ENCODE assay signal across 16 cellular contexts in the genomic region with DNA sequence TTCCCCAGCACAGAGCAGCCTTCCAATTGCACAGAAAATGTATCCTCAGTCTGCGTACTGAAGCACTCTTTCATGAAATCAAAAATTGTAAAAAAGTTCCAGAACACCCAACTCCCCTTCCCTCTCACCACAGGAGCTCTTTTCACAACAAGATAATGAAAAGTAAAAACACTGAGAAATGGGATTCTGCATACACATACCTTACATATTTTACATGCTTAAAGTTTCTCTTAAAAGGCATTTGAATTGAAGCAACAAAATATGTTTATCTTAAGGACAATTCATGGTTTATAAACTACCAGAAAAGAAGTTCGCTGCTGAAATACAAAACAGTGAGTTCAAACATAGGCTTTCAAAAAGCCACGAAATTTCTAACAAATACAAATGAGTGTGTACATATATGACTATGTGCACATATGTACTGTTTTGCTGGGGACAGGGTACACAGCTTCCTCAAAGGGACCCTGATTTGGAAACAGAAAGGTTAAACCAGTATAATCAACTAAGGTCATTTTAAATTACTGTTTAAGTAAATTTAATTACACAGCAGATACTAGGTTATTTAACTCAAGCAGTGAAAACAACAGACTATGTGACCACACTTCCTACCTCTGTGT. TPM values are rescaled to one million over a fixed set of nuclear protein-coding genes. Genes with fewer than 3 reads are reported as not detected.
DNase-seq lines count a peak whose midpoint lies in the region; ATAC-seq, FAIRE-seq and TF ChIP-seq lines count a peak whose summit lies in the region.
"Had no signal": no experiment of that assay in that cellular context is flagged by ENCODE, and none has a peak within 500 bp of the region (broad histone marks: within the 10 kb centered on the region; RNA-seq: fewer than 3 reads in every experiment).

No MANE protein-coding gene starts in this region.

- peak overlapping the region in 7 of 8 donors; percentile 25 to 82 (median 47) for H3K27ac Mint-ChIP-seq in CD8-positive, alpha-beta memory T cell
- peak overlapping the region; percentile 26 for H3K27ac Mint-ChIP-seq in astrocyte (ENCODE audit: unreplicated experiment)
- H3K27ac Mint-ChIP-seq in natural killer cell treated with Interleukin-12 subunit alpha and Interleukin-12 subunit beta and Interleukin-15 and Interleukin-18, amount 100 ng/mL, for 72 hours: peak overlapping the region; percentile 80 to 95

- peaks cover 88% of the 10 kb centered on the region for H3K79me2 ChIP-seq in astrocyte (ENCODE audit: insufficient read depth, low read length)

- ATAC-seq in natural killer cell treated with Interleukin-12 subunit alpha and Interleukin-12 subunit beta and Interleukin-15 and Interleukin-18, amount 100 ng/mL, for 72 hours: peak in 1 of 2 donors; percentile 81
- ATAC-seq in HG03196 (IDR thresholded peaks at IDR 0.05; ENCODE audit: unreplicated experiment) (no peak), HG03175 (IDR thresholded peaks at IDR 0.05; ENCODE audit: unreplicated experiment) (no peak), GM21526 (IDR thresholded peaks at IDR 0.05; ENCODE audit: low FRiP score, unreplicated experiment) (no peak)

- FAIRE-seq in astrocyte (lab: Jason Lieb, UNC): no peak

- WGBS in HUES64: 71% methylated on average over 3 of the region's 3 CpGs

- H3K4me3 ChIP-seq in CD8-positive, alpha-beta memory T cell (ENCODE audit: low read length): no peak overlapping the region
- H3K4me3 ChIP-seq in HUES64 (ENCODE audit: low read length) (peak overlapping the region; percentile 17; the same call in 1 of the 2 replicates), astrocyte (ENCODE audit: insufficient read depth, low read depth, low read length) (no peak overlapping the region)
- H3K4me3 ChIP-seq: tibial artery had no signal

- CTCF ChIA-PET in CD8-positive, alpha-beta memory T cell (lab: Charles Lee): interaction anchor here (1.7 to 2.9 kb wide), 2 partner anchors 9 to 34 kb away, joined by 4 to 9 read pairs; no protein-coding TSS in a partner anchor

- no peaks in the 10 kb centered on the region for H3K9me3 ChIP-seq in CD8-positive, alpha-beta memory T cell (ENCODE audit: low read length)
- no peaks in the 10 kb centered on the region for H3K9me3 ChIP-seq in HUES64 (ENCODE audit: insufficient read depth, low read depth, low read length)
- H3K9me3 ChIP-seq in astrocyte (ENCODE audit: insufficient read depth, low read depth, low read length): no peaks in the 10 kb centered on the region
- H3K9me3 ChIP-seq: neutrophil, tibial artery had no signal

- no peak overlapping the region for H3K27ac ChIP-seq in CD8-positive, alpha-beta memory T cell (ENCODE audit: low read depth, low read length)
- H3K27ac ChIP-seq in HUES64 (ENCODE audit: low read depth, low read length): peak overlapping the region; percentile 78
- H3K27ac ChIP-seq in astrocyte (ENCODE audit: low read depth, low read length): no peak overlapping the region
- H3K27ac ChIP-seq: neutrophil, tibial artery had no signal

- H3K4me2 ChIP-seq in astrocyte (ENCODE audit: low read length): peak overlapping the region; percentile 60

- H3K36me3 ChIP-seq in CD8-positive, alpha-beta memory T cell (ENCODE audit: insufficient read depth, low read length): no peaks in the 10 kb centered on the region
- peaks cover 11% of the 10 kb centered on the region; the same call in 1 of the 2 replicates for H3K36me3 ChIP-seq in HUES64 (ENCODE audit: insufficient read depth, low read length)
- H3K36me3 ChIP-seq in astrocyte (ENCODE audit: insufficient read depth, low read length): peaks cover 3% of the 10 kb centered on the region
- H3K36me3 ChIP-seq: tibial artery had no signal

- TF ChIP-seq CTCF in astrocyte (IDR thresholded peaks at IDR 0.05; ENCODE audit: insufficient read depth, low read depth, low read length): no peak

- peaks cover 62 to 72% (median 66%) of the 10 kb centered on the region in 3 donors for H3K4me1 Mint-ChIP-seq in CD8-positive, alpha-beta memory T cell
- peaks cover 37% of the 10 kb centered on the region for H3K4me1 Mint-ChIP-seq in astrocyte (ENCODE audit: low read depth, unreplicated experiment)
- peaks cover 41 to 64% of the 10 kb centered on the region in 2 donors for H3K4me1 Mint-ChIP-seq in natural killer cell treated with Interleukin-12 subunit alpha and Interleukin-12 subunit beta and Interleukin-15 and Interleukin-18, amount 100 ng/mL, for 72 hours (ENCODE audit: low read depth in 2 of 2)

- H4K20me1 ChIP-seq in astrocyte (ENCODE audit: insufficient read depth, low read length): peaks cover 49% of the 10 kb centered on the region

- POLR2A ChIA-PET in CD8-positive, alpha-beta memory T cell (lab: Charles Lee): interaction anchor here (0.7 kb wide), 1 partner anchor 9 kb away, joined by 3 read pairs; no protein-coding TSS in a partner anchor

- H3K36me3 Mint-ChIP-seq in CD8-positive, alpha-beta memory T cell: peaks cover 0 to 23% (median 0%) of the 10 kb centered on the region in 3 donors
- peaks cover 3% of the 10 kb centered on the region for H3K36me3 Mint-ChIP-seq in astrocyte (ENCODE audit: low read depth, unreplicated experiment)
- peaks cover 6% of the 10 kb centered on the region for H3K36me3 Mint-ChIP-seq in natural killer cell treated with Interleukin-12 subunit alpha and Interleukin-12 subunit beta and Interleukin-15 and Interleukin-18, amount 100 ng/mL, for 72 hours
- H3K36me3 Mint-ChIP-seq: immature natural killer cell had no signal

- peak overlapping the region in 3 of 7 donors; percentile 5 to 60 (median 18) for H3K4me3 Mint-ChIP-seq in CD8-positive, alpha-beta memory T cell
- H3K4me3 Mint-ChIP-seq in astrocyte (ENCODE audit: unreplicated experiment): peak overlapping the region; percentile 41
- H3K4me3 Mint-ChIP-seq in natural killer cell treated with Interleukin-12 subunit alpha and Interleukin-12 subunit beta and Interleukin-15 and Interleukin-18, amount 100 ng/mL, for 72 hours: peak overlapping the region; percentile 81

- no peaks in the 10 kb centered on the region for H3K9me3 Mint-ChIP-seq in CD8-positive, alpha-beta memory T cell
- no peaks in the 10 kb centered on the region for H3K9me3 Mint-ChIP-seq in astrocyte (ENCODE audit: unreplicated experiment)
- H3K9me3 Mint-ChIP-seq in natural killer cell treated with Interleukin-12 subunit alpha and Interleukin-12 subunit beta and Interleukin-15 and Interleukin-18, amount 100 ng/mL, for 72 hours: no peaks in the 10 kb centered on the region
- H3K9me3 Mint-ChIP-seq: immature natural killer cell had no signal

- H3K4me1 ChIP-seq in CD8-positive, alpha-beta memory T cell (ENCODE audit: insufficient read depth, low read length): peaks cover 48% of the 10 kb centered on the region
- peaks cover 32% of the 10 kb centered on the region for H3K4me1 ChIP-seq in HUES64 (ENCODE audit: insufficient read depth, low read length)
- H3K4me1 ChIP-seq in astrocyte (ENCODE audit: insufficient read depth, low read length): peaks cover 36% of the 10 kb centered on the region

- no peak for DNase-seq in CD8-positive, alpha-beta memory T cell
- DNase-seq in astrocyte (ENCODE audit: low read depth) (no peak), iPS-NIHi7 (ENCODE audit: extremely low spot score) (no peak)
- no peak for DNase-seq in natural killer cell treated with Interleukin-12 subunit alpha and Interleukin-12 subunit beta and Interleukin-15 and Interleukin-18, amount 100 ng/mL, for 72 hours (ENCODE audit: low spot score)
- DNase-seq: activated gamma-delta T cell treated with Interleukin-2 at 50 U/mL for 16 hours; GOT3; immature natural killer cell; NCI-H82; stimulated activated CD4-positive, alpha-beta T cell treated with anti-CD3 and anti-CD28 coated beads, Interleukin-4, amount 100 ng/mL, for 24 hours; tibial artery had no signal

- no peaks in the 10 kb centered on the region for H3K27me3 ChIP-seq in CD8-positive, alpha-beta memory T cell (ENCODE audit: insufficient read depth, low read length, poor library complexity, severe bottlenecking)
- H3K27me3 ChIP-seq in HUES64 (ENCODE audit: insufficient read depth, low read length) (no peaks in the 10 kb centered on the region), astrocyte (ENCODE audit: insufficient read depth, low read length) (no peaks in the 10 kb centered on the region)
- H3K27me3 ChIP-seq: neutrophil, tibial artery had no signal

- H3K27me3 Mint-ChIP-seq in CD8-positive, alpha-beta memory T cell: no peaks in the 10 kb centered on the region
- no peaks in the 10 kb centered on the region for H3K27me3 Mint-ChIP-seq in astrocyte (ENCODE audit: low read depth, unreplicated experiment)
- no peaks in the 10 kb centered on the region for H3K27me3 Mint-ChIP-seq in natural killer cell treated with Interleukin-12 subunit alpha and Interleukin-12 subunit beta and Interleukin-15 and Interleukin-18, amount 100 ng/mL, for 72 hours

- no peak overlapping the region for H2AFZ ChIP-seq in astrocyte (ENCODE audit: low read depth, low read length)

- peak overlapping the region; percentile 22 for H3K9ac ChIP-seq in HUES64 (ENCODE audit: low read depth, low read length)
- peak overlapping the region; percentile 37 for H3K9ac ChIP-seq in astrocyte (ENCODE audit: low read length)

RNA-seq across cellular contexts. Expression of gene COG1, which starts 33.8 kb away (rescaled TPM):
- 10 to 100 TPM; 24.6 to 26.5 TPM for total RNA-seq in CD8-positive, alpha-beta memory T cell
- polyA plus RNA-seq in CD8-positive, alpha-beta memory T cell: 24.0 TPM
- 13.1 TPM for polyA plus RNA-seq in HUES64 (2013, experiment 1 of 2)
- polyA plus RNA-seq in HUES64 (2013, experiment 2 of 2): 17.4 TPM
- total RNA-seq in astrocyte: 34.4 and 38.9 TPM in 2 replicates
- total RNA-seq in natural killer cell treated with Interleukin-12 subunit alpha and Interleukin-12 subunit beta and Interleukin-15 and Interleukin-18, amount 100 ng/mL, for 72 hours: 10 to 100 TPM; 27.4 to 28.0 TPM

RNA-seq across cellular contexts. Expression of gene CPSF4L, which starts 35.0 kb away (rescaled TPM):
- not detected for total RNA-seq in CD8-positive, alpha-beta memory T cell
- polyA plus RNA-seq in CD8-positive, alpha-beta memory T cell: not detected
- polyA plus RNA-seq in HUES64 (2013, experiment 1 of 2): not detected
- not detected for polyA plus RNA-seq in HUES64 (2013, experiment 2 of 2)
- total RNA-seq in astrocyte: not detected in 2 replicates
- total RNA-seq in natural killer cell treated with Interleukin-12 subunit alpha and Interleukin-12 subunit beta and Interleukin-15 and Interleukin-18, amount 100 ng/mL, for 72 hours: not detected
- total RNA-seq: T-helper 2 cell treated with Interferon-gamma antibody and Interleukin-4, amounts not matched to agents 100 ng/mL and 5 ng/mL, for 36 hours had no signal
- polyA plus RNA-seq: immature natural killer cell had no signal

Comparison
In these comparisons a context has a peak if more than half of its experiments do, and no peak if none do; other contexts are left out.
1. H3K27ac Mint-ChIP-seq: peak in every context shown above with its lines; median percentile 88 in natural killer cell treated with Interleukin-12 subunit alpha and Interleukin-12 subunit beta and Interleukin-15 and Interleukin-18, amount 100 ng/mL, for 72 hours; 47 in CD8-positive, alpha-beta memory T cell; 26 in astrocyte.